8 cellular contexts compared by ENCODE assay signal in the genomic region with DNA sequence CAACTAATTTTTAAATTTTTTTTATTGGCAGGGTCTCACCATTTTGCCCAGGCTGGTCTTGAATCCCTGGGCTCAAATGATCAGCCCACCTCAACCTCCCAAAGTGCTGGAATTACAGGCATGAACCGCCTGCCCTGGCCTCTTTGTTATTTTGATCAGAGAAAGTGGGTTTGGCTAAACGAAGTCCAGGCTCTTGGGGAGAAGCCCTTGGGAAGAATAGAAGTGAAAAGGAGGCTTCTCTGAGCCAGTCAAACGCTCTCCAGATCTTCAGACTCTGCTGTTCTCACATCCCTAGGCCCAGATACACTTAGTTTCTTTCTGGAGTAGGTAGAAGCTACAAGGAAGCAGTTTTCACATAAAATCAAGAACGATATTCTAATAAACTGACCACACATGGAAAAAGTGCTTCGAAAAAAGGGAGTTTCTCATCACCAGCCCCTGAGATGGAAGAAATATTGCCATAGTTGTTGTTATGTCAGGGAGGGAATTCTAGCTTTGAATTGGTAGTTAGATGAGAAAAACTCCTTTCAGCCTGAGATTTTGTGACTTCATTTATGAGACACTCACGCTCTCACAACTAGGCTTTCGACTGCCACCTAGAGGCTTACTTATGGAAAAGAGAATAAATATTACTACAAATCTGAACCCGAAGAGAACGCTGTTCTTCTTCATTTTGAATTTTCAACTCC. TPM values are rescaled to one million over a fixed set of nuclear protein-coding genes. Genes with fewer than 3 reads are reported as not detected.
A peak's percentile ranks its signal among the peaks of the same experiment; 100 is the strongest.
DNase-seq lines count a peak whose midpoint lies in the region; ATAC-seq and TF ChIP-seq lines count a peak whose summit lies in the region.

No MANE protein-coding gene starts in this region.

- H3K36me3 ChIP-seq in left lung (no peaks in the 10 kb centered on the region), thyroid gland (no peaks in the 10 kb centered on the region)

- no peak overlapping the region for H3K27ac ChIP-seq in left lung
- no peak overlapping the region for H3K27ac ChIP-seq in thyroid gland

- no peaks in the 10 kb centered on the region for H3K27me3 ChIP-seq in left lung
- no peaks in the 10 kb centered on the region for H3K27me3 ChIP-seq in thyroid gland

- ATAC-seq in left lung (peak; percentile 92), HG03342 (IDR thresholded peaks at IDR 0.05; ENCODE audit: unreplicated experiment) (no peak)

- 24 to 28% methylated on average over 9 of the region's 9 CpGs for WGBS in thyroid gland, 2 donors

- peak; percentile 28 to 63 for TF ChIP-seq CTCF in left lung (IDR thresholded peaks at IDR 0.05)
- peak; percentile 34 to 87 (median 64) for TF ChIP-seq CTCF in thyroid gland (IDR thresholded peaks at IDR 0.05)

- H3K4me1 ChIP-seq in left lung: no peaks in the 10 kb centered on the region
- no peaks in the 10 kb centered on the region for H3K4me1 ChIP-seq in thyroid gland

- H3K9me3 ChIP-seq in left lung (no peaks in the 10 kb centered on the region), thyroid gland (no peaks in the 10 kb centered on the region)

- DNase-seq in stimulated activated CD4-positive, alpha-beta T cell treated with anti-CD3 and anti-CD28 coated beads, Interleukin-15, amount 100 ng/mL, for 24 hours: peak; percentile 28
- no peak for DNase-seq in stimulated activated CD4-positive, alpha-beta T cell treated with anti-CD3 and anti-CD28 coated beads, Interleukin-2, amount 100 ng/mL, for 24 hours
- DNase-seq in NCI-H1048 (lab: John Stamatoyannopoulos, UW) (peak; percentile 51), SHP77 treated with DMSO at 0.1 percent for 48 hours (lab: John Stamatoyannopoulos, UW) (peak; percentile 63), dedifferentiated amniotic fluid mesenchymal stem cell (ENCODE audit: extremely low spot score) (peak; percentile 78), left lung (no peak), thyroid gland (peak; percentile 30 to 49)

- intact Hi-C loops in left lung (cut with DNase I): no loop called here
- intact Hi-C loops in thyroid gland (cut with DNase I): loop anchor here (2.0 kb wide), 1 partner anchor 355 kb away; no protein-coding TSS in a partner anchor

- H3K4me3 ChIP-seq in left lung (no peak overlapping the region), thyroid gland (replicated peaks in 1 of 3) (no peak overlapping the region)

- TF ChIP-seq POLR2A in thyroid gland (IDR thresholded peaks at IDR 0.05): no peak

RNA-seq across cellular contexts. Expression of a gene that starts 41.7 kb away (rescaled TPM):
- total RNA-seq in left lung: 1 to 10 TPM in 1 of 2 donors, under 1 TPM in 1; 0.94 to 1.2 TPM
- total RNA-seq in thyroid gland: 1 to 10 TPM; 1.1 to 5.6 (median 3.1) TPM

Comparison
In these comparisons a context has a peak if more than half of its experiments do, and no peak if none do; other contexts are left out.
1. DNase-seq: peak in stimulated activated CD4-positive, alpha-beta T cell treated with anti-CD3 and anti-CD28 coated beads, Interleukin-15, amount 100 ng/mL, for 24 hours (single experiment), NCI-H1048 (single experiment), SHP77 treated with DMSO at 0.1 percent for 48 hours (single experiment), dedifferentiated amniotic fluid mesenchymal stem cell (single experiment) and thyroid gland (2 of 2); none in stimulated activated CD4-positive, alpha-beta T cell treated with anti-CD3 and anti-CD28 coated beads, Interleukin-2, amount 100 ng/mL, for 24 hours (0 of 2) and left lung (0 of 2).